ENCODE assay signal across 18 cellular contexts in the genomic region with DNA sequence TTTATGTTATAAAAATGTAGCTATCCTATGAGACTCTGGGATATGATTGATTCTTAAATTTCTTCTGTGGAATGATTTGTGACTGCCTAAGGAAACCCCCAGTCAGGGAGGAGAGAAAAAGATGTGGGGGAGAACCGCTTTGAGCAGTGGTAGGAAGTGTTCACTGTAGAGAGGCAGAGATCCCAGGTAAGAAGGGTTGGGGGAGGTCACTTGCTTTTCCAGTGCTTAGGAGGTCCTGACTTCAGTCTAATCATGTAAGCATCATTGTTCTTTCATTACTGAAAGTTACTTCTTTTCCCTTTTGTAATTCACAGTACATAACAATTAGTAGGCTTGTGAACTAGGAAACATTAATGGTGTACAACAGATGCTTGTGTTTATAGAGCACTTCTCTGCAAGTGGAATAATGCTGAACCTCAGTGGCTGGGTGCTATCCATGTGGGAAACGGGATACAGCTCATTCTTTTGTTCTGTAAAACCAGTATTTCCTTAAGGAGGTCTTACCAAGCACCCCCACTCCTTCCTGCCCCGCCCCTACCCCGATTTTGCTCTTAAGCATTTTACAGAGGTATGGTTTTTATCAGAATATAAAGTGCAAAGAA.
A peak's percentile ranks its signal among the peaks of the same experiment; 100 is the strongest.
DNase-seq lines count a peak whose midpoint lies in the region; ATAC-seq, FAIRE-seq and TF ChIP-seq lines count a peak whose summit lies in the region.
"Had no signal": no experiment of that assay in that cellular context is flagged by ENCODE, and none has a peak within 500 bp of the region (broad histone marks: within the 10 kb centered on the region; RNA-seq: fewer than 3 reads in every experiment).

No MANE protein-coding gene starts in this region.

- no peaks in the 10 kb centered on the region for H3K36me3 Mint-ChIP-seq in activated CD8-positive, alpha-beta T cell treated with anti-CD3 and anti-CD28 coated beads, Interleukin-2, amount 10 ng/mL, durations not matched to agents 7 days and 5 days (ENCODE audit: low read depth)

- no peak overlapping the region for H3K4me3 Mint-ChIP-seq in activated CD8-positive, alpha-beta T cell treated with anti-CD3 and anti-CD28 coated beads, Interleukin-2, amount 10 ng/mL, durations not matched to agents 7 days and 5 days
- H3K4me3 Mint-ChIP-seq: activated naive CD8-positive, alpha-beta T cell; CD4-positive, alpha-beta T cell; memory B cell; naive thymus-derived CD8-positive, alpha-beta T cell had no signal

- DNase-seq in DMS 273 (lab: John Stamatoyannopoulos, UW; ENCODE audit: unreplicated experiment) (peak; percentile 78), Daoy (ENCODE audit: low read depth) (peak; percentile 21), NCI-H2171 treated with DMSO at 0.1 percent for 48 hours (lab: John Stamatoyannopoulos, UW) (peak; percentile 73), endothelial cell of umbilical vein (ENCODE audit: low read depth, low spot score) (peak; percentile 90), GDM1 (lab: John Stamatoyannopoulos, UW) (no peak), SK-N-DZ (ENCODE audit: low spot score) (no peak), NCI-H1048 (lab: John Stamatoyannopoulos, UW) (no peak)
- no peak for DNase-seq in activated CD8-positive, alpha-beta T cell treated with anti-CD3 and anti-CD28 coated beads, Interleukin-2, amount 10 ng/mL, durations not matched to agents 7 days and 5 days
- DNase-seq: cortex of kidney had no signal

- H3K79me2 ChIP-seq in endothelial cell of umbilical vein (ENCODE audit: control insufficient read depth, insufficient read depth, low read length) = no peaks in the 10 kb centered on the region
- H3K79me2 ChIP-seq: hepatocyte, parathyroid adenoma had no signal

- H3K9me1 ChIP-seq in endothelial cell of umbilical vein (replicated peaks; ENCODE audit: control insufficient read depth, extremely low read depth, insufficient read depth, low read length) = no peaks in the 10 kb centered on the region

- H3K4me1 ChIP-seq in endothelial cell of umbilical vein (ENCODE audit: control insufficient read depth, extremely low read depth, insufficient read depth, low read length) = peaks cover 11% of the 10 kb centered on the region
- H3K4me1 ChIP-seq: HAP-1, parathyroid adenoma had no signal

- no peaks in the 10 kb centered on the region for H3K9me3 ChIP-seq in endothelial cell of umbilical vein (replicated peaks; ENCODE audit: control insufficient read depth, insufficient read depth, low read length)
- H3K9me3 ChIP-seq: HAP-1, sigmoid colon, tibial artery had no signal

- peak overlapping the region in 1 of 3 experiments; percentile 28 for H3K4me3 ChIP-seq in endothelial cell of umbilical vein (replicated peaks in 1 of 3; ENCODE audit: insufficient read depth in 1 of 3, low read depth in 1 of 3, low read length in 3 of 3)
- H3K4me3 ChIP-seq: HAP-1, hepatocyte, sigmoid colon, tibial artery had no signal

- no peak for TF ChIP-seq CTCF in endothelial cell of umbilical vein (IDR thresholded peaks at IDR 0.05; ENCODE audit: extremely low read depth in 1 of 2, insufficient read depth in 1 of 2, low read depth in 1 of 2, low read length in 2 of 2)

- no peaks in the 10 kb centered on the region for H3K4me1 Mint-ChIP-seq in activated CD8-positive, alpha-beta T cell treated with anti-CD3 and anti-CD28 coated beads, Interleukin-2, amount 10 ng/mL, durations not matched to agents 7 days and 5 days (ENCODE audit: low read depth)
- H3K4me1 Mint-ChIP-seq: memory B cell; naive thymus-derived CD8-positive, alpha-beta T cell had no signal

- TSS peak; percentile 45 for BruUV-seq in endothelial cell of umbilical vein (replicated peaks; lab: Mats Ljungman, UMichigan)

- no peak for TF ChIP-seq POLR2A in endothelial cell of umbilical vein (IDR thresholded peaks at IDR 0.05; ENCODE audit: low read depth, low read length)

- no peaks in the 10 kb centered on the region for H3K9me3 Mint-ChIP-seq in activated CD8-positive, alpha-beta T cell treated with anti-CD3 and anti-CD28 coated beads, Interleukin-2, amount 10 ng/mL, durations not matched to agents 7 days and 5 days (ENCODE audit: insufficient read depth)
- H3K9me3 Mint-ChIP-seq: CD4-positive, alpha-beta T cell; memory B cell; naive thymus-derived CD8-positive, alpha-beta T cell had no signal

- H3K9ac ChIP-seq in endothelial cell of umbilical vein (replicated peaks; ENCODE audit: extremely low read depth, insufficient read depth, low read length) = peak overlapping the region; percentile 43
- H3K9ac ChIP-seq: parathyroid adenoma had no signal

- H3K4me2 ChIP-seq in endothelial cell of umbilical vein (ENCODE audit: insufficient read depth, low read length) = peak overlapping the region; percentile 87
- H3K4me2 ChIP-seq: hepatocyte had no signal

- intact Hi-C loops in endothelial cell of umbilical vein (cut with micrococcal nuclease) = loop anchor here (1.0 to 2.0 kb wide), 4 partner anchors 46 to 188 kb away; no protein-coding TSS in a partner anchor

- POLR2A ChIA-PET in endothelial cell of umbilical vein (lab: Charles Lee) = interaction anchor here (1.6 kb wide), 1 partner anchor 130 kb away, joined by 5 read pairs; no protein-coding TSS in a partner anchor
- POLR2A ChIA-PET in activated CD8-positive, alpha-beta T cell treated with anti-CD3 and anti-CD28 coated beads, Interleukin-2, amount 10 ng/mL, durations not matched to agents 7 days and 5 days (lab: Charles Lee) = no interaction called here

- no peaks in the 10 kb centered on the region for H3K27me3 ChIP-seq in endothelial cell of umbilical vein (ENCODE audit: control insufficient read depth in 2 of 2, insufficient read depth in 2 of 2, low read length in 2 of 2)
- H3K27me3 ChIP-seq: hepatocyte, sigmoid colon, tibial artery had no signal

- dilution Hi-C loops in endothelial cell of umbilical vein (cut with MboI; ENCODE audit: extremely low pct_ligation_motif_present, low sequenced_read_pairs) = no loop called here

- H3K27ac Mint-ChIP-seq in activated CD8-positive, alpha-beta T cell treated with anti-CD3 and anti-CD28 coated beads, Interleukin-2, amount 10 ng/mL, durations not matched to agents 7 days and 5 days = no peak overlapping the region
- H3K27ac Mint-ChIP-seq: activated naive CD8-positive, alpha-beta T cell; CD4-positive, alpha-beta T cell; memory B cell; naive thymus-derived CD8-positive, alpha-beta T cell had no signal

- ATAC-seq in activated CD8-positive, alpha-beta T cell treated with anti-CD3 and anti-CD28 coated beads, Interleukin-2, amount 10 ng/mL, durations not matched to agents 7 days and 5 days = no peak

- H4K20me1 ChIP-seq in endothelial cell of umbilical vein (replicated peaks; ENCODE audit: control insufficient read depth, extremely low read depth, insufficient read depth, low read length) = no peaks in the 10 kb centered on the region

- H3K27me3 Mint-ChIP-seq in activated CD8-positive, alpha-beta T cell treated with anti-CD3 and anti-CD28 coated beads, Interleukin-2, amount 10 ng/mL, durations not matched to agents 7 days and 5 days (ENCODE audit: low read depth) = no peaks in the 10 kb centered on the region
- H3K27me3 Mint-ChIP-seq: activated naive CD8-positive, alpha-beta T cell; CD4-positive, alpha-beta T cell; memory B cell; naive thymus-derived CD8-positive, alpha-beta T cell had no signal

- CTCF ChIA-PET in endothelial cell of umbilical vein (lab: Charles Lee) = interaction anchor here (0.6 to 13.4 kb wide), 34 partner anchors 8 to 188 kb away, joined by 3 to 700 read pairs (median 4); a partner anchor contains a TSS
- CTCF ChIA-PET in activated CD8-positive, alpha-beta T cell treated with anti-CD3 and anti-CD28 coated beads, Interleukin-2, amount 10 ng/mL, durations not matched to agents 7 days and 5 days (lab: Charles Lee) = interaction anchor here (0.8 to 11.5 kb wide), 8 partner anchors 8 to 188 kb away, joined by 3 to 170 read pairs (median 4); no protein-coding TSS in a partner anchor

- H3K36me3 ChIP-seq in endothelial cell of umbilical vein (ENCODE audit: control insufficient read depth in 2 of 2, extremely low read depth in 1 of 2, insufficient read depth in 2 of 2, low read length in 2 of 2) = no peaks in the 10 kb centered on the region
- H3K36me3 ChIP-seq: HAP-1, sigmoid colon had no signal

- H3K27ac ChIP-seq in endothelial cell of umbilical vein (ENCODE audit: insufficient read depth, low read depth, low read length) = peak overlapping the region; percentile 60
- H3K27ac ChIP-seq: hepatocyte, parathyroid adenoma, sigmoid colon, tibial artery had no signal

- H2AFZ ChIP-seq in endothelial cell of umbilical vein (ENCODE audit: low read depth, low read length) = peak overlapping the region; percentile 23
- H2AFZ ChIP-seq: hepatocyte, parathyroid adenoma had no signal

- FAIRE-seq in endothelial cell of umbilical vein (lab: Jason Lieb, UNC) = peak; percentile 79

TF ChIP-seq in endothelial cell of umbilical vein, 7 proteins besides CTCF, POLR2A, EP300 and RAD21:
- peak; percentile 35 for TF ChIP-seq POLR2AphosphoS5 (IDR thresholded peaks at IDR 0.05; ENCODE audit: insufficient read depth, low read depth, low read length)
- no peak for TF ChIP-seq JUN (IDR thresholded peaks at IDR 0.05; ENCODE audit: borderline replicate concordance, insufficient read depth, insufficient read length, low read depth)

Comparison
In these comparisons a context has a peak if more than half of its experiments do, and no peak if none do; other contexts are left out.
1. DNase-seq: peak in DMS 273 (single experiment), Daoy (single experiment), NCI-H2171 treated with DMSO at 0.1 percent for 48 hours (single experiment) and endothelial cell of umbilical vein (single experiment); none in GDM1 (single experiment), SK-N-DZ (single experiment), NCI-H1048 (single experiment) and activated CD8-positive, alpha-beta T cell treated with anti-CD3 and anti-CD28 coated beads, Interleukin-2, amount 10 ng/mL, durations not matched to agents 7 days and 5 days (single experiment).